Comparison of ENCODE assay signal across 12 cellular contexts in the genomic region with DNA sequence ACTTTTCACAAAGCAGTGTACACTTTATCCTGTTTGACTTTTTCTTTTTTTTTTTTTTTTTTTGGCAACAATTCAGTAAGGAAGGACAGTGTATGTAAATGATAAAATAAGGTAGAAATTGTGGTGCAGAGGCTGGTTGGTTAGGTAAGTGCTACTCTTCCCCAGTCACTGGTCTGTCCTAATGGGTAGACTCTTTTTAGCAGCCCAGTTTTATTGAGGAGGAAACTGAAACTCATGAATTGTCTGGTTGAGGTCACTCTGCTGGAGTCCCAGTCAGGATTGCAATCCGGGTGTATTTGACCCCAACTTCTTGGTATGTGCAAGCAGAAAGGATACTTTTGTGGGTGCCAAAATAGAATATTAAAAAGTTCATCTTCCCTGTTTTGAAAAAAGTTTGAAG.
"Had no signal": no experiment of that assay in that cellular context is flagged by ENCODE, and none has a peak within 500 bp of the region (broad histone marks: within the 10 kb centered on the region; RNA-seq: fewer than 3 reads in every experiment).

No MANE protein-coding gene starts in this region.

- H3K27ac Mint-ChIP-seq: activated CD4-positive, alpha-beta T cell treated with anti-CD3 and anti-CD28 coated beads, Interleukin-2, amount 10 ng/mL, durations not matched to agents 24 days and 14 days; activated naive CD4-positive, alpha-beta T cell treated with anti-CD3 and anti-CD28 coated beads for 36 hours had no signal

- ATAC-seq: foreskin keratinocyte, lower lobe of right lung, pancreas had no signal

- H3K4me3 ChIP-seq: colonic mucosa, lower lobe of right lung, pancreas, sigmoid colon had no signal

- H3K36me3 ChIP-seq: colonic mucosa, lower lobe of right lung, pancreas, sigmoid colon had no signal

- H3K4me1 ChIP-seq: foreskin keratinocyte had no signal

- H3K4me3 Mint-ChIP-seq: activated B cell treated with CpG ODN at 0.5 μM for 24 hours; activated CD4-positive, alpha-beta T cell treated with anti-CD3 and anti-CD28 coated beads, Interleukin-2, amount 10 ng/mL, durations not matched to agents 24 days and 14 days; activated naive CD4-positive, alpha-beta T cell treated with anti-CD3 and anti-CD28 coated beads for 36 hours had no signal

- H3K27ac ChIP-seq: colonic mucosa, foreskin keratinocyte, lower lobe of right lung, pancreas, sigmoid colon had no signal

- DNase-seq: activated B cell treated with CpG ODN at 0.5 μM for 24 hours; activated CD4-positive, alpha-beta T cell treated with anti-CD3 and anti-CD28 coated beads, Interleukin-2, amount 10 ng/mL, durations not matched to agents 24 days and 14 days; activated CD8-positive, alpha-beta memory T cell treated with anti-CD3 and anti-CD28 coated beads for 24 hours; activated naive CD4-positive, alpha-beta T cell treated with anti-CD3 and anti-CD28 coated beads for 36 hours; colonic mucosa; foreskin keratinocyte; glutamatergic neuron; lower lobe of right lung; pancreas; sigmoid colon; stimulated activated CD4-positive, alpha-beta T cell treated with anti-CD3 and anti-CD28 coated beads, Interleukin-1b, Interleukin-23, amount 100 ng/mL, for 48 hours; SW 1271 had no signal

- H3K27me3 ChIP-seq: colonic mucosa, foreskin keratinocyte, pancreas, sigmoid colon had no signal

- H3K27me3 Mint-ChIP-seq: activated B cell treated with CpG ODN at 0.5 μM for 24 hours; activated CD4-positive, alpha-beta T cell treated with anti-CD3 and anti-CD28 coated beads, Interleukin-2, amount 10 ng/mL, durations not matched to agents 24 days and 14 days had no signal

- H3K9me3 Mint-ChIP-seq: activated B cell treated with CpG ODN at 0.5 μM for 24 hours; activated CD4-positive, alpha-beta T cell treated with anti-CD3 and anti-CD28 coated beads, Interleukin-2, amount 10 ng/mL, durations not matched to agents 24 days and 14 days; activated naive CD4-positive, alpha-beta T cell treated with anti-CD3 and anti-CD28 coated beads for 36 hours had no signal
